In the genomic region with DNA sequence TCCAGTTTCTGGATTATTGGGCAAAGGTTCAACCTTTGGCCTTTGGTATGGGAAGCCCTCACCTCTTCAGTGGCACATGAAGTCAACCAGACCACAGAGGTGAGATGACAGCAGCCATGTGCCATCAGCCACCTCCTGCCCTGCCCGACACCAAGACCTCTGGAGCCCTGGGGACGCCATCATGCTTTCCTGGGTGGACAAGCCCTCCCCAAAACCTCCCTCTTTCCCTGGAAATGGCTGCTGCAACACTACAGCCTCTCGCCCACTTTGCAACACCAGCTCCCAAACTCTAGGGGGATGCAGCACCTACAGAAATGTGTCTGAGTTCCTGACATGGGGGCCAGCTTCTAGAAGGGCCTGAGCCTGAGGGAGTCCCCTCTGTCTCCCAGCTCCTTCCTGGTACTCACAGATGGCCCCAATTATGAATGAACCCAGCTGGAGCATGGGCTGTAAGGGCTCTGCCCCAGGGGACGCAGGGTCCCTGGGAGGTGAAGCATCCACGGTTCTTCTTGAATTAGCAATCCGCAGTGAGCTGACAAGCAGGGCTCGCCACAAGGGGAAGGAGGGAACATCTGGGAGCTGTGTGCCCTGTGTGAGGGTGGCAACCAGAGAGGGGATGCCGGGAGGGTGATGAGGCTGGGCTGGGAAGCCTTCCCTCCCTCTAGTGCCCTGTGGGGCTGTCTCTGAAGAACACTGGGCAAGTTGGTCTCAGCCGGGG, we compare ENCODE assay signal across 17 cellular contexts.
DNase-seq lines count a peak whose midpoint lies in the region; ATAC-seq and TF ChIP-seq lines count a peak whose summit lies in the region.
"Had no signal": no experiment of that assay in that cellular context is flagged by ENCODE, and none has a peak within 500 bp of the region (broad histone marks: within the 10 kb centered on the region; RNA-seq: fewer than 3 reads in every experiment).

No MANE protein-coding gene starts in this region.

- H3K4me3 Mint-ChIP-seq in endodermal cell = no peak overlapping the region
- H3K4me3 Mint-ChIP-seq: CD4-positive, alpha-beta T cell had no signal

- H3K36me3 Mint-ChIP-seq in endodermal cell (ENCODE audit: low read depth) = no peaks in the 10 kb centered on the region

- 86% methylated on average over 6 to 9 of the region's 9 CpGs for WGBS in endodermal cell (ENCODE audit: insufficient coverage in 1 of 2, insufficient read length in 1 of 2), 2 experiments

- no peaks in the 10 kb centered on the region for H3K4me1 ChIP-seq in endodermal cell (ENCODE audit: control insufficient read depth, insufficient read depth, low read length)
- no peaks in the 10 kb centered on the region for H3K4me1 ChIP-seq in upper lobe of right lung
- H3K4me1 ChIP-seq in lower lobe of right lung = no peaks in the 10 kb centered on the region

- intact Hi-C loops in cardiac septum (cut with DNase I) (no loop called here), Right ventricle myocardium inferior (cut with DNase I) (no loop called here), upper lobe of right lung (cut with DNase I) (no loop called here), lower lobe of right lung (cut with DNase I) (no loop called here)

- H3K27me3 ChIP-seq in endodermal cell (ENCODE audit: control insufficient read depth, insufficient read depth, low read length, poor library complexity, severe bottlenecking) (no peaks in the 10 kb centered on the region), upper lobe of right lung (peaks cover 1% of the 10 kb centered on the region), lower lobe of right lung (ENCODE audit: low read depth) (no peaks in the 10 kb centered on the region)

- H3K27ac Mint-ChIP-seq in endodermal cell = no peak overlapping the region
- H3K27ac Mint-ChIP-seq: CD4-positive, alpha-beta T cell had no signal

- no peaks in the 10 kb centered on the region for H3K9me3 Mint-ChIP-seq in endodermal cell
- H3K9me3 Mint-ChIP-seq: CD4-positive, alpha-beta T cell had no signal

- no peaks in the 10 kb centered on the region for H3K36me3 ChIP-seq in endodermal cell (ENCODE audit: control insufficient read depth, insufficient read depth, low read length)
- H3K36me3 ChIP-seq in upper lobe of right lung = no peaks in the 10 kb centered on the region
- no peaks in the 10 kb centered on the region for H3K36me3 ChIP-seq in lower lobe of right lung

- H3K4me3 ChIP-seq in endodermal cell (ENCODE audit: low read length) = no peak overlapping the region
- no peak overlapping the region for H3K4me3 ChIP-seq in upper lobe of right lung
- no peak overlapping the region for H3K4me3 ChIP-seq in lower lobe of right lung
- H3K4me3 ChIP-seq: GM12878, GM23248, SK-N-MC had no signal

- no peak overlapping the region for H3K27ac ChIP-seq in endodermal cell (ENCODE audit: low read depth, low read length)
- H3K27ac ChIP-seq in upper lobe of right lung = no peak overlapping the region
- no peak overlapping the region for H3K27ac ChIP-seq in lower lobe of right lung
- H3K27ac ChIP-seq: GM23248, SK-N-MC had no signal

- H3K9me3 ChIP-seq in endodermal cell (ENCODE audit: control insufficient read depth, low read length) = no peaks in the 10 kb centered on the region
- H3K9me3 ChIP-seq in upper lobe of right lung = no peaks in the 10 kb centered on the region
- H3K9me3 ChIP-seq in lower lobe of right lung = no peaks in the 10 kb centered on the region

- peak; percentile 64 for DNase-seq in cardiac septum (ENCODE audit: low spot score)
- no peak for DNase-seq in Right ventricle myocardium inferior (ENCODE audit: missing footprints)
- DNase-seq in NCI-H2171 (lab: John Stamatoyannopoulos, UW) = peak; percentile 57
- no peak for DNase-seq in endodermal cell
- peak; percentile 52 for DNase-seq in upper lobe of right lung
- no peak for DNase-seq in lower lobe of right lung
- no peak for DNase-seq in occipital lobe (lab: John Stamatoyannopoulos, UW)
- DNase-seq: CD4-positive, alpha-beta T cell; DMS79 treated with DMSO at 0.1 percent for 48 hours; GM23248; KG1; NCI-H1417 treated with DMSO at 0.1 percent for 48 hours; NCI-H2029 treated with DMSO at 0.1 percent for 48 hours; NCI-H510A treated with DMSO at 0.1 percent for 48 hours had no signal

- H3K9ac ChIP-seq in endodermal cell (ENCODE audit: extremely low read depth, low read length, poor library complexity, severe bottlenecking) = no peak overlapping the region
- H3K9ac ChIP-seq: GM23248 had no signal

- H3K4me1 Mint-ChIP-seq in endodermal cell = no peaks in the 10 kb centered on the region

- ATAC-seq in Right ventricle myocardium inferior = no peak
- no peak for ATAC-seq in upper lobe of right lung
- ATAC-seq in lower lobe of right lung = no peak
- no peak for ATAC-seq in HG02981 (IDR thresholded peaks at IDR 0.05; ENCODE audit: unreplicated experiment)
- ATAC-seq: GM12878 had no signal

- H3K27me3 Mint-ChIP-seq in endodermal cell (ENCODE audit: insufficient read depth) = no peaks in the 10 kb centered on the region
- H3K27me3 Mint-ChIP-seq: CD4-positive, alpha-beta T cell had no signal

- TF ChIP-seq CTCF in endodermal cell (conservative IDR thresholded peaks at IDR 0.05) (peak; percentile 48), upper lobe of right lung (IDR thresholded peaks at IDR 0.05) (no peak), lower lobe of right lung (IDR thresholded peaks at IDR 0.05) (no peak)

Comparison
In these comparisons a context has a peak if more than half of its experiments do, and no peak if none do; other contexts are left out.
1. DNase-seq: peak in cardiac septum (single experiment), NCI-H2171 (single experiment) and upper lobe of right lung (single experiment); none in Right ventricle myocardium inferior (single experiment), endodermal cell (single experiment), lower lobe of right lung (single experiment) and occipital lobe (single experiment).